In the genomic region with DNA sequence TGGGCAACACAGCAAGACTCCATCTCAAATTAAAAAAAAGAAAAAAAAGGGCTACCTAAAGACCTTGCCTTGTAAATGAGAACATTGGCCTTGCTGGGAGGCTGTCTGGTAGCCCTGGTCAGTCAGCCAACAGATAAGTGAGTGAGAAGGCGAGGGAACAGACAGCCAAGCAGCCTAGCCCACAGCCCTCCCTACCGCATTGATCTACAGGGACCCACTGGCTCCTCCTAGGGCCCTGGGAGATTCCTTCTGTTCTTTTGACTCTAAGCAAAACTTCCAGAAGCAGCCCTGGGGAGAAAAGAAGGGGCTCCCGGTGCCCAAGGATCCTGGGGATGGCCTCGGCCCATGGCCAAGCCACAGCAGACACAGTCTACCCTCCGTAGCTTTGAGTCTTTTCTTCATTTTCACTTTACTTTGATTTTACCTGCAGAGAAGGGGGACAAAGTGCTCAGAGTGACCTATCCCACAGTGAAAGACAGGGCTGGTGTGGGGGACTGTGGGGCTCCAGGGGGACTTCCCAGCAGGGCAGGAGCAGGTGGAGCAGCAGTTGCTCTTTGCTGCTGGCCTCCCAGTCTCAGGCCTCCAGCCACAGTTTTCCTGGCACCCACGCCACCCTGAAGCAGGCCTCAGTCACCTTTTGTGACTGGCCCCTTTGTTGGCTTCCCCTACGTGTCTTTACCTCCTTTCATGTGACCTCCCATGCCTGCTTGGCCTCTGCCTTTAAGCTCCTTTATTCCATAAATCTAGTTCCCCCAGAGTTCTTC, we compare ENCODE assay signal across 1 cellular context.
TF ChIP-seq lines count a peak whose summit lies in the region.

No MANE protein-coding gene starts in this region.

TF ChIP-seq in K562, 482 proteins besides CTCF, POLR2A, EP300 and RAD21:
- peak; percentile 36 for TF ChIP-seq TBP (optimal IDR thresholded peaks at IDR 0.05; ENCODE audit: low read depth, low read length)
- TF ChIP-seq, protein P1, sequence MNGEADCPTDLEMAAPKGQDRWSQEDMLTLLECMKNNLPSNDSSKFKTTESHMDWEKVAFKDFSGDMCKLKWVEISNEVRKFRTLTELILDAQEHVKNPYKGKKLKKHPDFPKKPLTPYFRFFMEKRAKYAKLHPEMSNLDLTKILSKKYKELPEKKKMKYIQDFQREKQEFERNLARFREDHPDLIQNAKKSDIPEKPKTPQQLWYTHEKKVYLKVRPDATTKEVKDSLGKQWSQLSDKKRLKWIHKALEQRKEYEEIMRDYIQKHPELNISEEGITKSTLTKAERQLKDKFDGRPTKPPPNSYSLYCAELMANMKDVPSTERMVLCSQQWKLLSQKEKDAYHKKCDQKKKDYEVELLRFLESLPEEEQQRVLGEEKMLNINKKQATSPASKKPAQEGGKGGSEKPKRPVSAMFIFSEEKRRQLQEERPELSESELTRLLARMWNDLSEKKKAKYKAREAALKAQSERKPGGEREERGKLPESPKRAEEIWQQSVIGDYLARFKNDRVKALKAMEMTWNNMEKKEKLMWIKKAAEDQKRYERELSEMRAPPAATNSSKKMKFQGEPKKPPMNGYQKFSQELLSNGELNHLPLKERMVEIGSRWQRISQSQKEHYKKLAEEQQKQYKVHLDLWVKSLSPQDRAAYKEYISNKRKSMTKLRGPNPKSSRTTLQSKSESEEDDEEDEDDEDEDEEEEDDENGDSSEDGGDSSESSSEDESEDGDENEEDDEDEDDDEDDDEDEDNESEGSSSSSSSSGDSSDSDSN (IDR thresholded peaks at IDR 0.05; ENCODE audit: borderline replicate concordance in 1 of 2, low read depth in 2 of 2, low read length in 2 of 2): peak in 1 of 2 experiments; percentile 92; a peak in 1 of 4 replicates
- TF ChIP-seq ZNF263 (CRISPR knock-in tag; IDR thresholded peaks at IDR 0.05; ENCODE audit: borderline replicate concordance): no peak
